9 cellular contexts compared by ENCODE assay signal in genomic region chr15:54082836-54083492, GRCh38.
DNase-seq lines count a peak whose midpoint lies in the region; ATAC-seq, FAIRE-seq and TF ChIP-seq lines count a peak whose summit lies in the region.
"Had no signal": no experiment of that assay in that cellular context is flagged by ENCODE, and none has a peak within 500 bp of the region (broad histone marks: within the 10 kb centered on the region; RNA-seq: fewer than 3 reads in every experiment).

No MANE protein-coding gene starts in this region.

- peak; percentile 37 to 39; a peak in 2 of 5 replicates for TF ChIP-seq RAD21 in A549 (conservative IDR thresholded peaks at IDR 0.05 in 1 of 2, IDR thresholded peaks at IDR 0.05 in 1 of 2)

- H3K9me3 ChIP-seq in A549, result no peaks in the 10 kb centered on the region
- H3K9me3 ChIP-seq in fibroblast of lung (ENCODE audit: control insufficient read depth, insufficient read depth, low read depth, low read length), result no peaks in the 10 kb centered on the region

- POLR2A ChIA-PET in A549 (lab: Yijun Ruan, JAX), result no interaction called here

- H3K4me2 ChIP-seq in A549 (no peak overlapping the region), fibroblast of lung (ENCODE audit: extremely low read depth, insufficient read depth, low read length) (no peak overlapping the region)

- H3K36me3 Mint-ChIP-seq in stimulated activated naive B cell treated with anti-CD40 and anti-IgM and Interleukin-4, amounts not matched to agents 10 μg/mL and 1 μg/mL and 100 μg/mL, for 72 hours, result no peaks in the 10 kb centered on the region

- H2AFZ ChIP-seq in fibroblast of lung (ENCODE audit: low read length), result no peak overlapping the region

- no peaks in the 10 kb centered on the region for H4K20me1 ChIP-seq in fibroblast of lung (ENCODE audit: control insufficient read depth, extremely low read depth, insufficient read depth, low read length)

- H3K27ac ChIP-seq in A549, result no peak overlapping the region
- no peak overlapping the region for H3K27ac ChIP-seq in fibroblast of lung (ENCODE audit: insufficient read depth, low read length)

- H3K4me1 ChIP-seq in A549 (no peaks in the 10 kb centered on the region), fibroblast of lung (ENCODE audit: control insufficient read depth, extremely low read depth, insufficient read depth, low read length) (no peaks in the 10 kb centered on the region)

- TF ChIP-seq POLR2A in A549 (IDR thresholded peaks at IDR 0.05; ENCODE audit: low read length), result no peak

- DNase-seq in A549 (ENCODE audit: low read depth in 1 of 2, low spot score in 1 of 2) (peak in 1 of 2 experiments; percentile 3), NCI-H82 treated with DMSO at 0.1 percent for 48 hours (lab: John Stamatoyannopoulos, UW; ENCODE audit: unreplicated experiment) (peak; percentile 10), fibroblast of lung (ENCODE audit: low read depth in 2 of 2) (peak in 1 of 2 donors; percentile 10), middle frontal gyrus (ENCODE audit: extremely low spot score, low spot score) (no peak), EL (no peak)
- peak; percentile 6 for DNase-seq in stimulated activated naive B cell treated with anti-CD40 and anti-IgM and Interleukin-4, amounts not matched to agents 10 μg/mL and 1 μg/mL and 100 μg/mL, for 72 hours

- peak; percentile 42 for TF ChIP-seq CTCF in A549 (IDR thresholded peaks at IDR 0.05)
- TF ChIP-seq CTCF in GM12875 (IDR thresholded peaks at IDR 0.05; ENCODE audit: borderline replicate concordance, insufficient read depth, low read depth, low read length), result peak; percentile 83
- peak; percentile 29 to 85 for TF ChIP-seq CTCF in fibroblast of lung (conservative IDR thresholded peaks at IDR 0.05 in 1 of 2, IDR thresholded peaks at IDR 0.05 in 1 of 2; ENCODE audit: low read depth in 1 of 2, low read length in 2 of 2)

- H3K4me3 Mint-ChIP-seq in stimulated activated naive B cell treated with anti-CD40 and anti-IgM and Interleukin-4, amounts not matched to agents 10 μg/mL and 1 μg/mL and 100 μg/mL, for 72 hours, result no peak overlapping the region

- H3K27me3 Mint-ChIP-seq in stimulated activated naive B cell treated with anti-CD40 and anti-IgM and Interleukin-4, amounts not matched to agents 10 μg/mL and 1 μg/mL and 100 μg/mL, for 72 hours, result peaks cover 10 to 30% of the 10 kb centered on the region in 2 donors

- H3K4me1 Mint-ChIP-seq in stimulated activated naive B cell treated with anti-CD40 and anti-IgM and Interleukin-4, amounts not matched to agents 10 μg/mL and 1 μg/mL and 100 μg/mL, for 72 hours, result peaks cover 0 to 9% of the 10 kb centered on the region in 2 donors

- 10% methylated on average over 4 of the region's 7 CpGs for WGBS in A549 (ENCODE audit: missing lambda C conversion rate)

- FAIRE-seq in A549 (lab: Jason Lieb, UNC), result no peak
- FAIRE-seq: colon had no signal

- H3K9ac ChIP-seq in fibroblast of lung (ENCODE audit: insufficient read depth, low read length), result no peak overlapping the region

- TF ChIP-seq EP300 in A549 (IDR thresholded peaks at IDR 0.05), result no peak

- H3K79me2 ChIP-seq in fibroblast of lung (ENCODE audit: control insufficient read depth, insufficient read depth, low read length), result no peaks in the 10 kb centered on the region

- CTCF ChIA-PET in A549 (lab: Yijun Ruan, JAX), result interaction anchor here (0.9 to 1.6 kb wide), 3 partner anchors 10 to 452 kb away, joined by 3 to 4 read pairs (median 3); no protein-coding TSS in a partner anchor

- H3K4me3 ChIP-seq in A549 (no peak overlapping the region), GM12875 (ENCODE audit: low read depth, low read length) (no peak overlapping the region), fibroblast of lung (replicated peaks in 1 of 4; ENCODE audit: control extremely low read depth in 1 of 4, insufficient read depth in 1 of 4, low read depth in 3 of 4, low read length in 4 of 4) (no peak overlapping the region)

- ATAC-seq in A549, result peak in 1 of 2 experiments; percentile 58; a peak in 3 of 6 replicates
- peak in 1 of 2 donors; percentile 49 for ATAC-seq in stimulated activated naive B cell treated with anti-CD40 and anti-IgM and Interleukin-4, amounts not matched to agents 10 μg/mL and 1 μg/mL and 100 μg/mL, for 72 hours (replicated peaks)
- ATAC-seq in GM21529 (IDR thresholded peaks at IDR 0.05; ENCODE audit: unreplicated experiment), result no peak

- no peak overlapping the region for H3K27ac Mint-ChIP-seq in stimulated activated naive B cell treated with anti-CD40 and anti-IgM and Interleukin-4, amounts not matched to agents 10 μg/mL and 1 μg/mL and 100 μg/mL, for 72 hours

- H3K27me3 ChIP-seq in fibroblast of lung (ENCODE audit: control insufficient read depth, insufficient read depth, low read length), result no peaks in the 10 kb centered on the region

- H3K9me3 Mint-ChIP-seq in stimulated activated naive B cell treated with anti-CD40 and anti-IgM and Interleukin-4, amounts not matched to agents 10 μg/mL and 1 μg/mL and 100 μg/mL, for 72 hours, result no peaks in the 10 kb centered on the region

- H3K36me3 ChIP-seq in fibroblast of lung (ENCODE audit: control insufficient read depth, insufficient read depth, low read length), result no peaks in the 10 kb centered on the region

TF ChIP-seq in A549, 52 proteins besides CTCF, POLR2A, EP300 and RAD21:
- TF ChIP-seq KDM1A (IDR thresholded peaks at IDR 0.05; ENCODE audit: low read depth), result no peak
- TF ChIP-seq SMC3 (IDR thresholded peaks at IDR 0.05), result 0 out of 3 replicates have a peak, but pooled peaks have one; percentile 29

Comparison
In these comparisons a context has a peak if more than half of its experiments do, and no peak if none do; other contexts are left out.
1. DNase-seq: peak in NCI-H82 treated with DMSO at 0.1 percent for 48 hours (single experiment) and stimulated activated naive B cell treated with anti-CD40 and anti-IgM and Interleukin-4, amounts not matched to agents 10 μg/mL and 1 μg/mL and 100 μg/mL, for 72 hours (single experiment); none in middle frontal gyrus (single experiment) and EL (single experiment).
2. Peak in every context shown above with its lines, with median percentiles within 50 percentile points of each other: CTCF ChIP-seq.